Comparison of ENCODE assay signal across 31 cellular contexts in genomic region chr7:39260279-39260844, GRCh38.
"Had no signal": no experiment of that assay in that cellular context is flagged by ENCODE, and none has a peak within 500 bp of the region (broad histone marks: within the 10 kb centered on the region; RNA-seq: fewer than 3 reads in every experiment).

No MANE protein-coding gene starts in this region.

- H3K9me3 Mint-ChIP-seq: effector memory CD8-positive, alpha-beta T cell; nephron progenitor cell; stimulated activated naive B cell treated with anti-CD40 and anti-IgM and Interleukin-4, amounts not matched to agents 10 μg/mL and 1 μg/mL and 100 μg/mL, for 72 hours; T-helper 2 cell treated with Interferon-gamma antibody and Interleukin-4, amounts not matched to agents 5 μg/mL and 100 μg/mL, for 36 hours had no signal

- H3K4me3 ChIP-seq: body of pancreas, cardiac muscle cell, coronary artery, dorsolateral prefrontal cortex, gastroesophageal sphincter, hepatocyte, left ventricle myocardium inferior, lung, pancreas, prostate gland, sigmoid colon, smooth muscle cell, tibial nerve had no signal

- H3K4me2 ChIP-seq: hepatocyte, smooth muscle cell had no signal

- ATAC-seq: activated CD4-positive, alpha-beta T cell treated with anti-CD3 and anti-CD28 coated beads for 36 hours; activated CD8-positive, alpha-beta memory T cell treated with anti-CD3 and anti-CD28 coated beads, Interleukin-2, amount 10 ng/mL, durations not matched to agents 7 days and 5 days; activated CD8-positive, alpha-beta T cell treated with anti-CD3 and anti-CD28 coated beads, Interleukin-2, amount 10 ng/mL, durations not matched to agents 7 days and 5 days; body of pancreas; effector memory CD8-positive, alpha-beta T cell; gastroesophageal sphincter; pancreas; stimulated activated naive B cell treated with anti-CD40 and anti-IgM and Interleukin-4, amounts not matched to agents 10 μg/mL and 1 μg/mL and 100 μg/mL, for 72 hours had no signal

- H3K36me3 ChIP-seq: cardiac muscle cell, gastroesophageal sphincter, left ventricle myocardium inferior, pancreas, prostate gland, sigmoid colon, tibial nerve had no signal

- FAIRE-seq: pancreas had no signal

- H3K27ac Mint-ChIP-seq: activated CD4-positive, alpha-beta T cell treated with anti-CD3 and anti-CD28 coated beads for 36 hours; activated CD8-positive, alpha-beta memory T cell treated with anti-CD3 and anti-CD28 coated beads, Interleukin-2, amount 10 ng/mL, durations not matched to agents 7 days and 5 days; activated CD8-positive, alpha-beta T cell treated with anti-CD3 and anti-CD28 coated beads, Interleukin-2, amount 10 ng/mL, durations not matched to agents 7 days and 5 days; activated naive CD8-positive, alpha-beta T cell; effector memory CD8-positive, alpha-beta T cell; nephron progenitor cell; stimulated activated naive B cell treated with anti-CD40 and anti-IgM and Interleukin-4, amounts not matched to agents 10 μg/mL and 1 μg/mL and 100 μg/mL, for 72 hours; T-helper 2 cell treated with Interferon-gamma antibody and Interleukin-4, amounts not matched to agents 5 μg/mL and 100 μg/mL, for 36 hours had no signal

- H3K9me3 ChIP-seq: body of pancreas, gastroesophageal sphincter, left ventricle myocardium inferior, pancreas, prostate gland, sigmoid colon, tibial nerve had no signal

- H2AFZ ChIP-seq: hepatocyte had no signal

- H3K4me1 Mint-ChIP-seq: activated CD4-positive, alpha-beta T cell treated with anti-CD3 and anti-CD28 coated beads for 36 hours; activated CD8-positive, alpha-beta memory T cell treated with anti-CD3 and anti-CD28 coated beads, Interleukin-2, amount 10 ng/mL, durations not matched to agents 7 days and 5 days; nephron progenitor cell; stimulated activated naive B cell treated with anti-CD40 and anti-IgM and Interleukin-4, amounts not matched to agents 10 μg/mL and 1 μg/mL and 100 μg/mL, for 72 hours had no signal

- DNase-seq: activated CD4-positive, alpha-beta T cell treated with anti-CD3 and anti-CD28 coated beads for 36 hours; activated CD4-positive, CD25-positive, alpha-beta regulatory T cell; activated CD8-positive, alpha-beta memory T cell treated with anti-CD3 and anti-CD28 coated beads, Interleukin-2, amount 10 ng/mL, durations not matched to agents 7 days and 5 days; activated CD8-positive, alpha-beta T cell treated with anti-CD3 and anti-CD28 coated beads, Interleukin-2, amount 10 ng/mL, durations not matched to agents 7 days and 5 days; activated naive CD4-positive, alpha-beta T cell; activated T-cell treated with anti-CD3 and anti-CD28 coated beads, Interleukin-2, amount 50 U/mL, for 48 hours; anterior cingulate cortex; body of pancreas; cerebellar nuclear complex; dorsolateral prefrontal cortex; effector memory CD8-positive, alpha-beta T cell; erythroblast; left ventricle myocardium inferior; nephron progenitor cell; pancreas; retina; sigmoid colon; stimulated activated CD4-positive, alpha-beta T cell treated with anti-CD3 and anti-CD28 coated beads, Interleukin-1b, Interleukin-23, amount 100 ng/mL, for 48 hours; stimulated activated CD4-positive, alpha-beta T cell treated with anti-CD3 and anti-CD28 coated beads, Interleukin-4, amount 100 ng/mL, for 4 hours; stimulated activated CD8-positive, alpha-beta memory T cell treated with anti-CD3 and anti-CD28 coated beads, Interleukin-4, amount 100 ng/mL, for 48 hours; stimulated activated naive B cell treated with anti-CD40 and anti-IgM and Interleukin-4, amounts not matched to agents 10 μg/mL and 1 μg/mL and 100 μg/mL, for 72 hours had no signal

- H3K4me1 ChIP-seq: body of pancreas, gastroesophageal sphincter, left ventricle myocardium inferior, pancreas, prostate gland, sigmoid colon, tibial nerve had no signal

- H3K4me3 Mint-ChIP-seq: activated CD4-positive, alpha-beta T cell treated with anti-CD3 and anti-CD28 coated beads for 36 hours; activated CD8-positive, alpha-beta memory T cell treated with anti-CD3 and anti-CD28 coated beads, Interleukin-2, amount 10 ng/mL, durations not matched to agents 7 days and 5 days; activated CD8-positive, alpha-beta T cell treated with anti-CD3 and anti-CD28 coated beads, Interleukin-2, amount 10 ng/mL, durations not matched to agents 7 days and 5 days; activated naive CD8-positive, alpha-beta T cell; effector memory CD8-positive, alpha-beta T cell; nephron progenitor cell; stimulated activated naive B cell treated with anti-CD40 and anti-IgM and Interleukin-4, amounts not matched to agents 10 μg/mL and 1 μg/mL and 100 μg/mL, for 72 hours; T-helper 2 cell treated with Interferon-gamma antibody and Interleukin-4, amounts not matched to agents 5 μg/mL and 100 μg/mL, for 36 hours had no signal

- H3K36me3 Mint-ChIP-seq: activated CD8-positive, alpha-beta memory T cell treated with anti-CD3 and anti-CD28 coated beads, Interleukin-2, amount 10 ng/mL, durations not matched to agents 7 days and 5 days; activated naive CD8-positive, alpha-beta T cell; stimulated activated naive B cell treated with anti-CD40 and anti-IgM and Interleukin-4, amounts not matched to agents 10 μg/mL and 1 μg/mL and 100 μg/mL, for 72 hours had no signal

- H3K27ac ChIP-seq: body of pancreas, cardiac muscle cell, coronary artery, dorsolateral prefrontal cortex, gastroesophageal sphincter, hepatocyte, left ventricle myocardium inferior, pancreas, prostate gland, sigmoid colon, tibial nerve had no signal

- H3K27me3 ChIP-seq: body of pancreas, cardiac muscle cell, dorsolateral prefrontal cortex, hepatocyte, pancreas, sigmoid colon, tibial nerve had no signal
